11 cellular contexts compared by ENCODE assay signal in the genomic region with DNA sequence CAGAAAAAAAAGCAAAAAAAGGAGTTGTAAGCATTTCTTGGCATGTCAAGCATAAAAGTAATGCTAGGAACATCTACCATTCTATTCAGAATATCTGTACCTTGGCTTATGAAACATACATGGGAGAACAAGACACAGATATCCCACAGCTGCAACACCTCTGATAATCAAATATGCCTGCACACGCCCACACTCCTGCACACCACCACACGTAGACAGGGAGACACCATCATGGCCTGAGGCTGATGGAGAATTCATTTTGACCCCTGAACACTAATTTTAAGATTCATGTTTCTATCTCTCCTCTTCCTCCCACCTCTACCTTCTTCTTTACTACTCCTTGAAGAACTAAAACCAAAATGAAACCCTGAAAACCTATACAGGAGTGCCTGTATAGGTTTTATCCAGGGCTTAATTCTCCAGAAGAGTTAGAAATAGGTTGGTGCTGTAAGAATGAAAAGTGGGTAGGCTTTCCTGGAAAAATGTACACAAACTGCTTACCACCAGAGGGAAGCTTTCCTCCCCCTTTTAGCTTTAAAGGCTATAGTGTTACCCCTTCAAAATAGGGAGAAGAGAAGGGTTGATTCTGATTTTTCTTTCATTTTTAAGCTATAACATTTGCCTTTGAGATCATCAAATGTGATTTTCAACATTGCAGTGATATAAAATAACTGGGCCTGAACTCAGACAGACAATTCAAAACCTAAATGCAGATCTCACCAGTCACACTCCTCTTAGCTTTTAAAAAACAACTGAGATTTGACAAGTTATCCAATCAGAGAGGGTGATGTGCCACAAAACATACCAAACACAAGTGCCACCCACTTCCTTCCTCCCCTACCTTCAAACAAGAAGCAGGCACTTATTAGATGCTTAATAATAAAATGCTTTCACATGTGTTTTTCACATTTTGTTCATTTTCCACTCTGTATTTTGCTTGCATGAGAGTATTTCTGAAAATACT. TPM values are rescaled to one million over a fixed set of nuclear protein-coding genes. Genes with fewer than 3 reads are reported as not detected.
A peak's percentile ranks its signal among the peaks of the same experiment; 100 is the strongest.
DNase-seq lines count a peak whose midpoint lies in the region; ATAC-seq and TF ChIP-seq lines count a peak whose summit lies in the region.
"Had no signal": no experiment of that assay in that cellular context is flagged by ENCODE, and none has a peak within 500 bp of the region (broad histone marks: within the 10 kb centered on the region; RNA-seq: fewer than 3 reads in every experiment).

No MANE protein-coding gene starts in this region.

- peak overlapping the region; percentile 73 for H3K27ac Mint-ChIP-seq in CD4-positive, alpha-beta T cell
- H3K27ac Mint-ChIP-seq in HFFc6 = no peak overlapping the region
- peak overlapping the region; percentile 29 to 45 for H3K27ac Mint-ChIP-seq in activated naive CD4-positive, alpha-beta T cell treated with anti-CD3 and anti-CD28 coated beads, Interleukin-2, amount 50 U/mL, for 72 hours

- H3K27me3 Mint-ChIP-seq in CD4-positive, alpha-beta T cell = no peaks in the 10 kb centered on the region
- no peaks in the 10 kb centered on the region; the same call in 1 of the 2 replicates for H3K27me3 Mint-ChIP-seq in HFFc6 (ENCODE audit: insufficient read depth)
- H3K27me3 Mint-ChIP-seq: brain had no signal

- intact Hi-C loops in CD4-positive, alpha-beta T cell (cut with DNase I, micrococcal nuclease) = loop anchor here (1.0 to 10.0 kb wide), 10 partner anchors 16 to 254 kb away; a partner anchor contains a TSS
- intact Hi-C loops in mucosa of descending colon (cut with DNase I, micrococcal nuclease) (no loop called here), sciatic nerve (cut with DNase I) (no loop called here)

- peak; percentile 94 for ATAC-seq in CD4-positive, alpha-beta T cell (ENCODE audit: poor library complexity)
- ATAC-seq in activated naive CD4-positive, alpha-beta T cell treated with anti-CD3 and anti-CD28 coated beads, Interleukin-2, amount 50 U/mL, for 72 hours = peak; percentile 47 to 49
- peak; percentile 49 for ATAC-seq in mucosa of descending colon
- no peak for ATAC-seq in sciatic nerve
- ATAC-seq: Right ventricle myocardium inferior had no signal

- H3K9me3 Mint-ChIP-seq in CD4-positive, alpha-beta T cell = no peaks in the 10 kb centered on the region
- H3K9me3 Mint-ChIP-seq in HFFc6 = no peaks in the 10 kb centered on the region
- no peaks in the 10 kb centered on the region for H3K9me3 Mint-ChIP-seq in activated naive CD4-positive, alpha-beta T cell treated with anti-CD3 and anti-CD28 coated beads, Interleukin-2, amount 50 U/mL, for 72 hours
- H3K9me3 Mint-ChIP-seq: brain had no signal

- POLR2A ChIA-PET in CD4-positive, alpha-beta T cell (lab: Charles Lee) = interaction anchor here (0.6 to 7.7 kb wide), 18 partner anchors 9 to 120 kb away, joined by 3 to 87 read pairs (median 4); a partner anchor contains a TSS
- POLR2A ChIA-PET in RWPE1 (lab: Yijun Ruan, JAX; ENCODE audit: low non-redundant PET) = no interaction called here

- TF ChIP-seq CTCF in CD4-positive, alpha-beta T cell (IDR thresholded peaks at IDR 0.05) = peak; percentile 31
- TF ChIP-seq CTCF in HFFc6 (IDR thresholded peaks at IDR 0.05) (peak; percentile 44; the same call in 1 of the 2 replicates), mucosa of descending colon (IDR thresholded peaks at IDR 0.05) (no peak), RWPE1 (conservative IDR thresholded peaks at IDR 0.05; ENCODE audit: low read depth) (no peak)

- peaks cover 78% of the 10 kb centered on the region for H3K4me1 Mint-ChIP-seq in CD4-positive, alpha-beta T cell (ENCODE audit: low read depth)
- H3K4me1 Mint-ChIP-seq in HFFc6 (ENCODE audit: low read depth) = peaks cover 14% of the 10 kb centered on the region

- peak overlapping the region; percentile 77 for H3K4me3 Mint-ChIP-seq in CD4-positive, alpha-beta T cell
- H3K4me3 Mint-ChIP-seq in HFFc6 = no peak overlapping the region
- H3K4me3 Mint-ChIP-seq: brain had no signal

- H3K27me3 ChIP-seq in CD4-positive, alpha-beta T cell (ENCODE audit: control insufficient read depth, insufficient read depth, low read length) = no peaks in the 10 kb centered on the region
- H3K27me3 ChIP-seq: MG63 had no signal

- peak overlapping the region; percentile 60 for H3K27ac ChIP-seq in CD4-positive, alpha-beta T cell (ENCODE audit: low read depth, low read length)
- H3K27ac ChIP-seq in RWPE1 = no peak overlapping the region

- no peak overlapping the region for H3K4me3 ChIP-seq in mucosa of descending colon
- H3K4me3 ChIP-seq: MG63 had no signal

- peaks cover 49% of the 10 kb centered on the region for H3K36me3 Mint-ChIP-seq in CD4-positive, alpha-beta T cell (ENCODE audit: low read depth)
- H3K36me3 Mint-ChIP-seq in HFFc6 (ENCODE audit: low read depth) = peaks cover 16% of the 10 kb centered on the region
- peaks cover 11 to 36% of the 10 kb centered on the region in 2 donors for H3K36me3 Mint-ChIP-seq in activated naive CD4-positive, alpha-beta T cell treated with anti-CD3 and anti-CD28 coated beads, Interleukin-2, amount 50 U/mL, for 72 hours

- DNase-seq in CD4-positive, alpha-beta T cell = peak in 3 of 10 experiments; percentile 23 to 26 (median 24)
- DNase-seq in HFFc6 (no peak), mucosa of descending colon (no peak), NCI-H2227 treated with DMSO at 0.1 percent for 48 hours (lab: John Stamatoyannopoulos, UW) (no peak), sciatic nerve (ENCODE audit: low spot score) (no peak), RWPE1 (ENCODE audit: low spot score) (no peak)
- DNase-seq in activated naive CD4-positive, alpha-beta T cell treated with anti-CD3 and anti-CD28 coated beads, Interleukin-2, amount 50 U/mL, for 72 hours (ENCODE audit: low spot score in 2 of 2) = no peak
- DNase-seq: DMS53, MG63 had no signal

- H3K4me1 ChIP-seq in mucosa of descending colon (ENCODE audit: low read depth) = no peaks in the 10 kb centered on the region

- H3K36me3 ChIP-seq in mucosa of descending colon (ENCODE audit: low read depth) = no peaks in the 10 kb centered on the region

- CTCF ChIA-PET in CD4-positive, alpha-beta T cell (lab: Charles Lee) = interaction anchor here (1.0 to 2.5 kb wide), 9 partner anchors 11 to 120 kb away, joined by 3 to 15 read pairs (median 5); no protein-coding TSS in a partner anchor
- CTCF ChIA-PET in RWPE1 (lab: Yijun Ruan, JAX) = no interaction called here

- H3K9me3 ChIP-seq in CD4-positive, alpha-beta T cell (ENCODE audit: control insufficient read depth, low read length) = no peaks in the 10 kb centered on the region
- no peaks in the 10 kb centered on the region for H3K9me3 ChIP-seq in mucosa of descending colon
- H3K9me3 ChIP-seq: MG63 had no signal

RNA-seq across cellular contexts. Expression of a gene that starts 57.9 kb away (rescaled TPM):
- total RNA-seq in CD4-positive, alpha-beta T cell = 10 to 100 TPM; 78.0 to 86.8 TPM
- total RNA-seq in HFFc6 (2021; fragmentation: NEBNext Ultra II Directional; extraction: Animal tissue kit (Norgen Biotek cat#: 25700)) = 100 to 1,000 TPM in 2 of 6 experiments, 10 to 100 TPM in 4; 82.0 to 104 (median 89.1) TPM
- 100 to 1,000 TPM in 1 of 2 donors, 10 to 100 TPM in 1; 84.6 to 134 TPM for total RNA-seq in activated naive CD4-positive, alpha-beta T cell treated with anti-CD3 and anti-CD28 coated beads, Interleukin-2, amount 50 U/mL, for 72 hours
- total RNA-seq in mucosa of descending colon (10 to 100 TPM; 11.5 to 60.6 (median 27.5) TPM), sciatic nerve (115 TPM)

Comparison
In these comparisons a context has a peak if more than half of its experiments do, and no peak if none do; other contexts are left out.
1. CTCF ChIP-seq: peak in CD4-positive, alpha-beta T cell (single experiment) and HFFc6 (single experiment); none in mucosa of descending colon (single experiment) and RWPE1 (single experiment).
2. intact Hi-C loops: an anchor here in CD4-positive, alpha-beta T cell (1.0 to 10.0 kb wide); none called in mucosa of descending colon and sciatic nerve.